8 cellular contexts compared by ENCODE assay signal in the genomic region with DNA sequence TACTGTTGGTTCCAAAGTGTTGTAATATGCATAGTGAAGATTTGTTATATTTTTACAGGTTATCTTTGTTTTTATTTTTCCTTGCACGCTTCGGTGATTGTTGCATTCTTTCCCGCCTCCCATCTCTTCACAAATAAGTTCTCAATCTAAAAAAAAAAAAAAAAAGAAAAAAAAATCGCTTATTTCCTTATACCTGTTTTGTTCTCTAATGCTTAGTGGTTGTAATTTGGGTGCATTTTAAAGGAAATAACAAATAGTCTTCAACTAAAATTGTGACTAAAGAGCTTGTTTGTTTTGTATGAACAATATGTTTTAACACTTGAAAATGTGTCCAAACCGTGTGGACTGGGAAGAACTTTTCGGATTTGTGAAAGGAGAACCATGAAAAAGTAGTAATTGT. TPM values are rescaled to one million over a fixed set of nuclear protein-coding genes. Genes with fewer than 3 reads are reported as not detected.
A peak's percentile ranks its signal among the peaks of the same experiment; 100 is the strongest.
DNase-seq lines count a peak whose midpoint lies in the region; TF ChIP-seq lines count a peak whose summit lies in the region.

No MANE protein-coding gene starts in this region.

- peaks cover 13% of the 10 kb centered on the region for H3K9me3 Mint-ChIP-seq in glutamatergic neuron (ENCODE audit: unreplicated experiment)

- H3K27me3 Mint-ChIP-seq in glutamatergic neuron (ENCODE audit: unreplicated experiment) = peaks cover 9% of the 10 kb centered on the region

- peak overlapping the region; percentile 97 for H3K27ac Mint-ChIP-seq in glutamatergic neuron (ENCODE audit: unreplicated experiment)

- DNase-seq in HFF-Myc (ENCODE audit: extremely low read depth, low read depth) (no peak), glutamatergic neuron (no peak), HK-2 (ENCODE audit: unreplicated experiment) (no peak), GM13977 (ENCODE audit: low spot score) (no peak), NCI-H2081 treated with DMSO at 0.1 percent for 48 hours (lab: John Stamatoyannopoulos, UW) (no peak)
- DNase-seq in stimulated activated CD4-positive, alpha-beta T cell treated with anti-CD3 and anti-CD28 coated beads, Interleukin-4, amount 100 ng/mL, for 1 hour = no peak

- H3K4me3 ChIP-seq in HFF-Myc (replicated peaks; ENCODE audit: low read depth, low read length) (peak overlapping the region; percentile 78), WI38 (ENCODE audit: low read depth, low read length) (peak overlapping the region; percentile 98), skin epidermis (peak overlapping the region; percentile 66 to 93 (median 82))

- H3K4me3 Mint-ChIP-seq in glutamatergic neuron (ENCODE audit: unreplicated experiment) = peak overlapping the region; percentile 99

- TF ChIP-seq CTCF in HFF-Myc (IDR thresholded peaks at IDR 0.05; ENCODE audit: low read depth, low read length, missing control alignments) (no peak), WI38 (IDR thresholded peaks at IDR 0.05; ENCODE audit: low read depth, low read length) (no peak), glutamatergic neuron (IDR thresholded peaks at IDR 0.05; ENCODE audit: partially characterized antibody, unreplicated experiment) (no peak), GM13977 (IDR thresholded peaks at IDR 0.05; ENCODE audit: extremely low read depth, insufficient read depth, missing control alignments) (no peak)

- H3K36me3 Mint-ChIP-seq in glutamatergic neuron (ENCODE audit: unreplicated experiment) = peaks cover 3% of the 10 kb centered on the region

- in situ Hi-C loops in GM13977 (cut with MboI; ENCODE audit: low pct_unique_long_range_greater_than_20kb, low sequenced_read_pairs, unreplicated experiment) = no loop called here

- H3K4me1 Mint-ChIP-seq in glutamatergic neuron (ENCODE audit: low read depth, unreplicated experiment) = peaks cover 13% of the 10 kb centered on the region

- H3K27ac ChIP-seq in skin epidermis = peak overlapping the region in 17 of 21 experiments; percentile 93 to 99 (median 98)

RNA-seq across cellular contexts. Expression of a gene that starts 1.5 kb away (rescaled TPM):
- 195 TPM for total RNA-seq in glutamatergic neuron (ENCODE audit: unreplicated experiment)
